In genomic region chr13:64130600-64130999, GRCh38 we compare ENCODE assay signal across 13 cellular contexts.
DNase-seq lines count a peak whose midpoint lies in the region; ATAC-seq and TF ChIP-seq lines count a peak whose summit lies in the region.
"Had no signal": no experiment of that assay in that cellular context is flagged by ENCODE, and none has a peak within 500 bp of the region (broad histone marks: within the 10 kb centered on the region; RNA-seq: fewer than 3 reads in every experiment).

No MANE protein-coding gene starts in this region.

- no peak overlapping the region for H3K4me3 Mint-ChIP-seq in WTC11
- H3K4me3 Mint-ChIP-seq: CD8-positive, alpha-beta memory T cell had no signal

- H2AFZ ChIP-seq in IMR-90 (replicated peaks; ENCODE audit: low read length, poor library complexity), result peak overlapping the region; percentile 51

- no peak for TF ChIP-seq POLR2A in IMR-90 (IDR thresholded peaks at IDR 0.05; ENCODE audit: low read depth, low read length)

- no CpG with 5 or more reads among the region's 4 CpGs for WGBS in IMR-90 (ENCODE audit: extremely low coverage in 2 of 2, insufficient read length in 1 of 2), 2 experiments
- WGBS in right cardiac atrium, result 80% methylated on average over 4 of the region's 4 CpGs

- CTCF ChIA-PET in IMR-90 (lab: Yijun Ruan, JAX) (no interaction called here), WTC11 (lab: Charles Lee) (no interaction called here)

- H3K9me3 Mint-ChIP-seq in WTC11, result no peaks in the 10 kb centered on the region

- H4K20me1 ChIP-seq in IMR-90 (ENCODE audit: insufficient read depth, low read length), result no peaks in the 10 kb centered on the region

- no TSS peak for BruUV-seq in IMR-90 (replicated peaks; lab: Mats Ljungman, UMichigan)

- intact Hi-C loops in IMR-90 (cut with micrococcal nuclease), result no loop called here
- intact Hi-C loops in right cardiac atrium (cut with DNase I), result no loop called here
- intact Hi-C loops in sciatic nerve (cut with DNase I), result no loop called here

- H3K79me1 ChIP-seq in IMR-90 (ENCODE audit: low read depth in 1 of 2, low read length in 2 of 2), result no peaks in the 10 kb centered on the region

- H3K18ac ChIP-seq in IMR-90 (ENCODE audit: low read depth, low read length), result no peak overlapping the region

- H4K91ac ChIP-seq in IMR-90 (ENCODE audit: insufficient read depth, low read depth, low read length), result no peak overlapping the region

- H3K36me3 Mint-ChIP-seq in WTC11, result no peaks in the 10 kb centered on the region
- H3K36me3 Mint-ChIP-seq: CD8-positive, alpha-beta memory T cell had no signal

- no peaks in the 10 kb centered on the region for H3K36me3 ChIP-seq in IMR-90 (ENCODE audit: control insufficient read depth, insufficient read depth, low read length)
- H3K36me3 ChIP-seq: HAP-1, SJCRH30 had no signal

- H3K27ac ChIP-seq in IMR-90 (ENCODE audit: insufficient read depth, low read length) (no peak overlapping the region), right cardiac atrium (ENCODE audit: low read length) (no peak overlapping the region)
- H3K27ac ChIP-seq: SJCRH30 had no signal

- no peak overlapping the region for H2BK120ac ChIP-seq in IMR-90 (ENCODE audit: low read depth, low read length)

- no peak for TF ChIP-seq CTCF in IMR-90 (conservative IDR thresholded peaks at IDR 0.05; ENCODE audit: low read depth, low read length)
- TF ChIP-seq CTCF in WTC11 (IDR thresholded peaks at IDR 0.05), result no peak

- no peaks in the 10 kb centered on the region; the same call in 1 of the 2 replicates for H3K4me1 Mint-ChIP-seq in WTC11
- H3K4me1 Mint-ChIP-seq: CD8-positive, alpha-beta memory T cell had no signal

- H3K4me1 ChIP-seq in IMR-90 (ENCODE audit: control insufficient read depth, insufficient read depth, low read length), result no peaks in the 10 kb centered on the region
- H3K4me1 ChIP-seq in right cardiac atrium (ENCODE audit: control insufficient read depth, insufficient read depth, low read length), result no peaks in the 10 kb centered on the region
- H3K4me1 ChIP-seq: SJCRH30 had no signal

- H3K14ac ChIP-seq in IMR-90 (replicated peaks; ENCODE audit: low read depth, low read length), result no peak overlapping the region

- H3K27me3 ChIP-seq in IMR-90 (ENCODE audit: control insufficient read depth, insufficient read depth, low read length) (no peaks in the 10 kb centered on the region), right cardiac atrium (ENCODE audit: control insufficient read depth, insufficient read depth) (no peaks in the 10 kb centered on the region)
- H3K27me3 ChIP-seq: SJCRH30 had no signal

- no peak overlapping the region for H3K23ac ChIP-seq in IMR-90 (ENCODE audit: low read depth, low read length)

- H2BK20ac ChIP-seq in IMR-90 (ENCODE audit: low read depth, low read length), result no peak overlapping the region

- H2BK15ac ChIP-seq in IMR-90 (ENCODE audit: low read depth, low read length), result no peak overlapping the region

- H3K9me3 ChIP-seq in IMR-90 (ENCODE audit: control insufficient read depth, insufficient read depth, low read length) (no peaks in the 10 kb centered on the region), right cardiac atrium (ENCODE audit: control insufficient read depth, low read length) (no peaks in the 10 kb centered on the region)
- H3K9me3 ChIP-seq: HAP-1, SJCRH30 had no signal

- dilution Hi-C loops in IMR-90 (cut with HindIII; ENCODE audit: low sequenced_read_pairs, unreplicated experiment), result no loop called here

- H3K4me2 ChIP-seq in IMR-90 (ENCODE audit: low read depth, low read length), result no peak overlapping the region

- TF ChIP-seq RAD21 in IMR-90 (IDR thresholded peaks at IDR 0.05; ENCODE audit: low read length), result no peak

- H4K5ac ChIP-seq in IMR-90 (ENCODE audit: low read depth, low read length), result no peak overlapping the region

- H3K4me3 ChIP-seq in IMR-90 (ENCODE audit: insufficient read depth, low read depth, low read length) (no peak overlapping the region), right cardiac atrium (ENCODE audit: low read length) (no peak overlapping the region)
- H3K4me3 ChIP-seq: HAP-1, SJCRH30 had no signal

- no peak overlapping the region for H2AK9ac ChIP-seq in IMR-90 (replicated peaks; ENCODE audit: low read depth, low read length, poor library complexity)

- H2BK5ac ChIP-seq in IMR-90 (ENCODE audit: low read depth, low read length, poor library complexity, severe bottlenecking), result no peak overlapping the region

- no peaks in the 10 kb centered on the region for H3K27me3 Mint-ChIP-seq in WTC11 (ENCODE audit: low read depth)
- H3K27me3 Mint-ChIP-seq: CD8-positive, alpha-beta memory T cell had no signal

- no peak for DNase-seq in IMR-90
- DNase-seq in WTC11 (ENCODE audit: low spot score), result no peak
- DNase-seq in right cardiac atrium, result peak; percentile 41 to 77 (median 70)
- no peak for DNase-seq in sciatic nerve (ENCODE audit: low spot score)
- no peak for DNase-seq in stimulated activated CD4-positive, alpha-beta T cell treated with anti-CD3 and anti-CD28 coated beads, Interleukin-15, amount 100 ng/mL, for 24 hours
- DNase-seq: CD8-positive, alpha-beta memory T cell; NCI-H1417 treated with DMSO at 0.1 percent for 48 hours; NCI-H2029 treated with DMSO at 0.1 percent for 48 hours; NCI-H510A treated with DMSO at 0.1 percent for 48 hours had no signal

- H3K9ac ChIP-seq in IMR-90 (ENCODE audit: low read depth, low read length), result no peak overlapping the region

- ATAC-seq in IMR-90 (ENCODE audit: low read depth) (no peak), WTC11 (peak; percentile 41), right cardiac atrium (peak; percentile 79 to 96), sciatic nerve (peak; percentile 84), GM18907 (IDR thresholded peaks at IDR 0.05; ENCODE audit: unreplicated experiment) (no peak), HG03439 (IDR thresholded peaks at IDR 0.05; ENCODE audit: unreplicated experiment) (no peak)

- no peak overlapping the region for H2AK5ac ChIP-seq in IMR-90 (ENCODE audit: low read depth, low read length)

- POLR2A ChIA-PET in IMR-90 (lab: Charles Lee; ENCODE audit: unreplicated experiment) (no interaction called here), WTC11 (lab: Charles Lee) (no interaction called here)

- no peaks in the 10 kb centered on the region for H3K9me1 ChIP-seq in IMR-90 (ENCODE audit: insufficient read depth, low read length)

- H3K56ac ChIP-seq in IMR-90 (ENCODE audit: extremely low read depth, insufficient read depth, low read length), result no peak overlapping the region

- in situ Hi-C loops in IMR-90 (cut with MboI; ENCODE audit: low sequenced_read_pairs), result no loop called here

- H3K27ac Mint-ChIP-seq in WTC11, result no peak overlapping the region
- H3K27ac Mint-ChIP-seq: CD8-positive, alpha-beta memory T cell had no signal

- H4K8ac ChIP-seq in IMR-90 (ENCODE audit: low read depth in 2 of 2, low read length in 2 of 2), result no peak overlapping the region

- H3K4ac ChIP-seq in IMR-90 (ENCODE audit: low read depth, low read length), result no peak overlapping the region

TF ChIP-seq in IMR-90, 13 proteins besides CTCF, POLR2A, EP300 and RAD21:
- TF ChIP-seq CEBPB (IDR thresholded peaks at IDR 0.05; ENCODE audit: low read depth, low read length) (0 out of 2 replicates have a peak, but pooled peaks have one; percentile 15), CHD1 (IDR thresholded peaks at IDR 0.05; ENCODE audit: low read depth, low read length) (no peak)

TF ChIP-seq in WTC11, 78 proteins besides CTCF, POLR2A, EP300 and RAD21 (continues in another document):
- no peak for TF ChIP-seq HMGXB4 (CRISPR knock-in tag; IDR thresholded peaks at IDR 0.05)
- TF ChIP-seq PRDM15 (CRISPR knock-in tag; IDR thresholded peaks at IDR 0.05), result no peak
- TF ChIP-seq NR1H2 (CRISPR knock-in tag; IDR thresholded peaks at IDR 0.05), result no peak
- no peak for TF ChIP-seq ZNF232 (CRISPR knock-in tag; IDR thresholded peaks at IDR 0.05)
- no peak for TF ChIP-seq ZNF671 (CRISPR knock-in tag; IDR thresholded peaks at IDR 0.05)
- TF ChIP-seq HMGA2 (CRISPR knock-in tag; IDR thresholded peaks at IDR 0.05), result no peak
- TF ChIP-seq RELA (CRISPR knock-in tag; IDR thresholded peaks at IDR 0.05; ENCODE audit: borderline replicate concordance), result no peak

Comparison
In these comparisons a context has a peak if more than half of its experiments do, and no peak if none do; other contexts are left out.
1. ATAC-seq: peak in WTC11 (single experiment), right cardiac atrium (2 of 2) and sciatic nerve (single experiment); none in IMR-90 (single experiment), GM18907 (single experiment) and HG03439 (single experiment).
2. DNase-seq: peak in right cardiac atrium (3 of 3); none in IMR-90 (single experiment), WTC11 (single experiment), sciatic nerve (single experiment) and stimulated activated CD4-positive, alpha-beta T cell treated with anti-CD3 and anti-CD28 coated beads, Interleukin-15, amount 100 ng/mL, for 24 hours (single experiment).